8 cellular contexts compared by ENCODE assay signal in genomic region chr5:127746756-127747155, GRCh38. TPM values are rescaled to one million over a fixed set of nuclear protein-coding genes. Genes with fewer than 3 reads are reported as not detected.
DNase-seq lines count a peak whose midpoint lies in the region; ATAC-seq and TF ChIP-seq lines count a peak whose summit lies in the region.

No MANE protein-coding gene starts in this region.

- no peaks in the 10 kb centered on the region for H3K9me3 ChIP-seq in Loucy (ENCODE audit: insufficient read depth, low read depth, low read length)

- H3K27ac Mint-ChIP-seq in osteocyte (ENCODE audit: unreplicated experiment) = no peak overlapping the region

- DNase-seq in ELR (ENCODE audit: low read depth) (peak; percentile 37), cardiac fibroblast (ENCODE audit: low read depth in 2 of 2) (peak; percentile 56 to 59), osteocyte (ENCODE audit: extremely low spot score, unreplicated experiment) (no peak), hippocampal formation (lab: John Stamatoyannopoulos, UW) (no peak), globus pallidus (ENCODE audit: low spot score) (no peak)
- DNase-seq in stimulated activated CD4-positive, alpha-beta T cell treated with anti-CD3 and anti-CD28 coated beads, Interleukin-1b, Interleukin-23, amount 100 ng/mL, for 48 hours = no peak

- no peaks in the 10 kb centered on the region for H3K27me3 ChIP-seq in Loucy (ENCODE audit: insufficient read depth, low read length, poor library complexity, severe bottlenecking)

- H3K9me3 Mint-ChIP-seq in osteocyte (ENCODE audit: unreplicated experiment) = no peaks in the 10 kb centered on the region

- no peak overlapping the region for H3K4me3 Mint-ChIP-seq in osteocyte (ENCODE audit: unreplicated experiment)

- H3K4me3 ChIP-seq in Loucy (ENCODE audit: low read length, poor library complexity, severe bottlenecking) (no peak overlapping the region), cardiac fibroblast (replicated peaks in 1 of 2; ENCODE audit: low read depth in 2 of 2, low read length in 2 of 2) (no peak overlapping the region)

- no peak overlapping the region for H3K9ac ChIP-seq in Loucy (ENCODE audit: low read depth, low read length, poor library complexity, severe bottlenecking)

- no peak overlapping the region for H3K4me2 ChIP-seq in Loucy (ENCODE audit: low read depth, low read length, poor library complexity, severe bottlenecking)

- no peaks in the 10 kb centered on the region for H4K20me1 ChIP-seq in Loucy (ENCODE audit: insufficient read depth, low read length, poor library complexity, severe bottlenecking)

- H3K79me2 ChIP-seq in Loucy (ENCODE audit: insufficient read depth, low read length) = no peaks in the 10 kb centered on the region

- TF ChIP-seq CTCF in Loucy (conservative IDR thresholded peaks at IDR 0.05; ENCODE audit: low read length) = peak; percentile 36
- peak; percentile 61 for TF ChIP-seq CTCF in cardiac fibroblast (IDR thresholded peaks at IDR 0.05; ENCODE audit: low read depth, low read length)
- TF ChIP-seq CTCF in osteocyte (IDR thresholded peaks at IDR 0.05) = peak; percentile 65

- H3K4me1 ChIP-seq in Loucy (ENCODE audit: insufficient read depth, low read length, poor library complexity, severe bottlenecking) = no peaks in the 10 kb centered on the region

- H3F3A ChIP-seq in Loucy (ENCODE audit: low read depth) = no peaks in the 10 kb centered on the region

- H2AFZ ChIP-seq in Loucy (ENCODE audit: low read length) = no peak overlapping the region

- no peaks in the 10 kb centered on the region for H3K36me3 ChIP-seq in Loucy (ENCODE audit: insufficient read depth, low read length)

- H3K9me2 ChIP-seq in Loucy (replicated peaks; ENCODE audit: low read depth, low read length) = no peaks in the 10 kb centered on the region

- ATAC-seq in GM19035 (IDR thresholded peaks at IDR 0.05; ENCODE audit: unreplicated experiment) = no peak

- no peaks in the 10 kb centered on the region for H3K4me1 Mint-ChIP-seq in osteocyte (ENCODE audit: unreplicated experiment)

- H3K36me3 Mint-ChIP-seq in osteocyte (ENCODE audit: unreplicated experiment) = no peaks in the 10 kb centered on the region

- peaks cover 29% of the 10 kb centered on the region for H3K27me3 Mint-ChIP-seq in osteocyte (ENCODE audit: unreplicated experiment)

RNA-seq across cellular contexts. Expression of gene CCDC192, which starts 43.6 kb away (rescaled TPM):
- total RNA-seq in osteocyte = not detected in 2 replicates

Comparison
In these comparisons a context has a peak if more than half of its experiments do, and no peak if none do; other contexts are left out.
1. DNase-seq: peak in ELR (single experiment) and cardiac fibroblast (2 of 2); none in osteocyte (single experiment), stimulated activated CD4-positive, alpha-beta T cell treated with anti-CD3 and anti-CD28 coated beads, Interleukin-1b, Interleukin-23, amount 100 ng/mL, for 48 hours (single experiment), hippocampal formation (0 of 2) and globus pallidus (single experiment).
2. Peak in every context shown above with its lines, with median percentiles within 50 percentile points of each other: CTCF ChIP-seq.